1 cellular context compared by ENCODE assay signal in genomic region chrX:24024819-24025740, GRCh38.
A peak's percentile ranks its signal among the peaks of the same experiment; 100 is the strongest.
TF ChIP-seq lines count a peak whose summit lies in the region.

No MANE protein-coding gene starts in this region.

TF ChIP-seq in HepG2, 621 proteins besides CTCF, POLR2A, EP300 and RAD21 (continues in another document):
- TF ChIP-seq RCOR2 (CRISPR knock-in tag; IDR thresholded peaks at IDR 0.05) (no peak), ZNF546 (CRISPR knock-in tag; conservative IDR thresholded peaks at IDR 0.05) (no peak), ZNF678 (CRISPR knock-in tag; IDR thresholded peaks at IDR 0.05) (no peak), NR2C2 (CRISPR knock-in tag; IDR thresholded peaks at IDR 0.05; ENCODE audit: borderline replicate concordance) (0 out of 2 replicates have a peak, but pooled peaks have one; percentile 29), ASH2L (IDR thresholded peaks at IDR 0.05; ENCODE audit: insufficient read length, low read depth, low read length) (peak; percentile 53), IRX3 (CRISPR knock-in tag; IDR thresholded peaks at IDR 0.05; ENCODE audit: borderline replicate concordance, low read depth) (no peak), ZNF281 (CRISPR knock-in tag; IDR thresholded peaks at IDR 0.05; ENCODE audit: borderline replicate concordance) (peak; percentile 54; the same call in 1 of the 2 replicates), RORA (CRISPR knock-in tag; IDR thresholded peaks at IDR 0.05) (no peak), ZNF75D (CRISPR knock-in tag; IDR thresholded peaks at IDR 0.05; ENCODE audit: borderline replicate concordance) (no peak), IRF2 (CRISPR knock-in tag; IDR thresholded peaks at IDR 0.05) (peak; percentile 34; the same call in 1 of the 2 replicates), NONO (IDR thresholded peaks at IDR 0.05) (no peak), NONO (CRISPR knock-in tag; conservative IDR thresholded peaks at IDR 0.05) (0 out of 2 replicates have a peak, but pooled peaks have one; percentile 33), SCMH1 (CRISPR knock-in tag; IDR thresholded peaks at IDR 0.05; ENCODE audit: borderline replicate concordance) (no peak), ZBTB2 (CRISPR knock-in tag; IDR thresholded peaks at IDR 0.05; ENCODE audit: low read depth) (peak; percentile 87), HNF1B (CRISPR knock-in tag; IDR thresholded peaks at IDR 0.05) (no peak), ZGPAT (CRISPR knock-in tag; IDR thresholded peaks at IDR 0.05) (peak; percentile 27; the same call in 1 of the 2 replicates), ZNF33A (CRISPR knock-in tag; IDR thresholded peaks at IDR 0.05; ENCODE audit: borderline replicate concordance) (no peak), ZNF550 (CRISPR knock-in tag; IDR thresholded peaks at IDR 0.05; ENCODE audit: borderline replicate concordance) (no peak), GABPB1 (CRISPR knock-in tag; IDR thresholded peaks at IDR 0.05) (peak; percentile 90), PHB2 (IDR thresholded peaks at IDR 0.05; ENCODE audit: partially characterized antibody) (no peak), TFDP2 (CRISPR knock-in tag; IDR thresholded peaks at IDR 0.05) (peak; percentile 45; the same call in 1 of the 2 replicates), ZKSCAN8 (CRISPR knock-in tag; IDR thresholded peaks at IDR 0.05; ENCODE audit: borderline replicate concordance) (no peak), TFDP1 (CRISPR knock-in tag; IDR thresholded peaks at IDR 0.05; ENCODE audit: borderline replicate concordance) (no peak; the same call in 1 of the 2 replicates), NFRKB (IDR thresholded peaks at IDR 0.05) (no peak), GATAD2A (CRISPR knock-in tag; IDR thresholded peaks at IDR 0.05) (no peak; the same call in 1 of the 2 replicates), MYC (CRISPR knock-in tag; IDR thresholded peaks at IDR 0.05; ENCODE audit: borderline replicate concordance) (0 out of 2 replicates have a peak, but pooled peaks have one; percentile 25), SIX1 (CRISPR knock-in tag; IDR thresholded peaks at IDR 0.05; ENCODE audit: borderline replicate concordance) (no peak), UBTF (CRISPR knock-in tag; IDR thresholded peaks at IDR 0.05) (peak; percentile 78; the same call in 1 of the 2 replicates), ZNF570 (CRISPR knock-in tag; IDR thresholded peaks at IDR 0.05; ENCODE audit: borderline replicate concordance) (no peak), ZFY (CRISPR knock-in tag; IDR thresholded peaks at IDR 0.05) (no peak; the same call in 1 of the 2 replicates), KAT7 (CRISPR knock-in tag; IDR thresholded peaks at IDR 0.05; ENCODE audit: borderline replicate concordance) (no peak), ZNF263 (CRISPR knock-in tag; IDR thresholded peaks at IDR 0.05) (peak; percentile 60; the same call in 1 of the 2 replicates), PRDM10 (CRISPR knock-in tag; IDR thresholded peaks at IDR 0.05; ENCODE audit: low read depth) (no peak), EEA1 (CRISPR knock-in tag; IDR thresholded peaks at IDR 0.05; ENCODE audit: borderline replicate concordance) (no peak), REPIN1 (CRISPR knock-in tag; IDR thresholded peaks at IDR 0.05; ENCODE audit: borderline replicate concordance, low read depth) (0 out of 2 replicates have a peak, but pooled peaks have one; percentile 27), ZNF124 (CRISPR knock-in tag; IDR thresholded peaks at IDR 0.05) (no peak), ZNF746 (CRISPR knock-in tag; IDR thresholded peaks at IDR 0.05) (peak; percentile 66; the same call in 1 of the 2 replicates)
